In genomic region chr14:60331201-60332045, GRCh38 we compare ENCODE assay signal across 8 cellular contexts.
DNase-seq lines count a peak whose midpoint lies in the region; ATAC-seq and TF ChIP-seq lines count a peak whose summit lies in the region.

No MANE protein-coding gene starts in this region.

- peaks cover 0 to 41% (median 8%) of the 10 kb centered on the region in 7 donors for H3K27me3 ChIP-seq in spleen (replicated peaks in 1 of 7)

- peaks cover 30% of the 10 kb centered on the region for H3K4me1 Mint-ChIP-seq in T-helper 2 cell treated with Interferon-gamma antibody and Interleukin-4, amounts not matched to agents 5 μg/mL and 100 μg/mL, for 36 hours (ENCODE audit: low read depth)

- H3K36me3 ChIP-seq in spleen = no peaks in the 10 kb centered on the region

- WGBS in spleen, 5 donors = 1 to 7% (median 4%) methylated on average over 24 of the region's 24 CpGs

- no peak for TF ChIP-seq POLR2A in spleen (IDR thresholded peaks at IDR 0.05)

- peak; percentile 75 for TF ChIP-seq CTCF in astrocyte of the spinal cord (IDR thresholded peaks at IDR 0.05; ENCODE audit: low read depth, low read length)
- TF ChIP-seq CTCF in spleen (IDR thresholded peaks at IDR 0.05 in 8 of 11, conservative IDR thresholded peaks at IDR 0.05 in 3 of 11) = peak; percentile 57 to 90 (median 86)

- in situ Hi-C loops in astrocyte of the spinal cord (cut with HindIII; ENCODE audit: low sequenced_read_pairs) = no loop called here

- H3K27ac Mint-ChIP-seq in T-helper 2 cell treated with Interferon-gamma antibody and Interleukin-4, amounts not matched to agents 5 μg/mL and 100 μg/mL, for 36 hours = peak overlapping the region; percentile 84

- peak; percentile 71 for ATAC-seq in HG02852 (IDR thresholded peaks at IDR 0.05; ENCODE audit: unreplicated experiment)

- DNase-seq in NK-92 treated with Interleukin-12 subunit alpha and Interleukin-12 subunit beta, amount 100 ng/mL, for 24 hours (lab: John Stamatoyannopoulos, UW) = peak; percentile 69
- DNase-seq in NK-92 (lab: John Stamatoyannopoulos, UW; ENCODE audit: unreplicated experiment) (no peak), NCI-H1436 treated with DMSO at 0.1 percent for 48 hours (lab: John Stamatoyannopoulos, UW) (peak; percentile 72), astrocyte of the spinal cord (ENCODE audit: low read depth, low spot score) (peak; percentile 56), iPS-NIHi7 (ENCODE audit: extremely low spot score) (peak; percentile 86), spleen (peak; percentile 91)
- peak; percentile 61 for DNase-seq in T-helper 2 cell treated with Interferon-gamma antibody and Interleukin-4, amounts not matched to agents 5 μg/mL and 100 μg/mL, for 36 hours (ENCODE audit: low spot score)

- H3K4me3 Mint-ChIP-seq in T-helper 2 cell treated with Interferon-gamma antibody and Interleukin-4, amounts not matched to agents 5 μg/mL and 100 μg/mL, for 36 hours = peak overlapping the region; percentile 88

- H3K27me3 Mint-ChIP-seq in T-helper 2 cell treated with Interferon-gamma antibody and Interleukin-4, amounts not matched to agents 5 μg/mL and 100 μg/mL, for 36 hours (ENCODE audit: low read depth) = peaks cover 45% of the 10 kb centered on the region

- H3K9me3 Mint-ChIP-seq in T-helper 2 cell treated with Interferon-gamma antibody and Interleukin-4, amounts not matched to agents 5 μg/mL and 100 μg/mL, for 36 hours = no peaks in the 10 kb centered on the region

- no peaks in the 10 kb centered on the region for H3K9me3 ChIP-seq in spleen

- H3K27ac ChIP-seq in spleen = peak overlapping the region; percentile 20 to 81 (median 64)

- intact Hi-C loops in spleen (cut with DNase I; ENCODE audit: low total_unique reads) = no loop called here

- no peaks in the 10 kb centered on the region for H3K36me3 Mint-ChIP-seq in T-helper 2 cell treated with Interferon-gamma antibody and Interleukin-4, amounts not matched to agents 5 μg/mL and 100 μg/mL, for 36 hours (ENCODE audit: low read depth)

- peaks cover 0 to 41% (median 20%) of the 10 kb centered on the region in 6 donors for H3K4me1 ChIP-seq in spleen

- H3K4me3 ChIP-seq in astrocyte of the spinal cord (ENCODE audit: low read depth, low read length) = peak overlapping the region; percentile 34
- H3K4me3 ChIP-seq in spleen = peak overlapping the region; percentile 35 to 71 (median 46)
